ENCODE assay signal across 21 cellular contexts in genomic region chr1:227900571-227901051, GRCh38. TPM values are rescaled to one million over a fixed set of nuclear protein-coding genes. Genes with fewer than 3 reads are reported as not detected.
DNase-seq lines count a peak whose midpoint lies in the region; ATAC-seq, FAIRE-seq and TF ChIP-seq lines count a peak whose summit lies in the region.
"Had no signal": no experiment of that assay in that cellular context is flagged by ENCODE, and none has a peak within 500 bp of the region (broad histone marks: within the 10 kb centered on the region; RNA-seq: fewer than 3 reads in every experiment).

No MANE protein-coding gene starts in this region.

- no peaks in the 10 kb centered on the region for H3K9me3 ChIP-seq in HepG2 (ENCODE audit: low read length)
- H3K9me3 ChIP-seq: A549, BLaER1, upper lobe of right lung had no signal

- peak; percentile 0 for DNase-seq in activated CD8-positive, alpha-beta T cell treated with anti-CD3 and anti-CD28 coated beads for 36 hours
- DNase-seq in activated CD8-positive, alpha-beta T cell treated with anti-CD3 and anti-CD28 coated beads, Interleukin-2, amount 10 ng/mL, durations not matched to agents 7 days and 5 days, result no peak
- DNase-seq in WTC11 (ENCODE audit: low spot score) (peak; percentile 5), HepG2 (ENCODE audit: low spot score) (no peak), sciatic nerve (ENCODE audit: low spot score) (peak; percentile 36), GM13976 (ENCODE audit: low spot score) (no peak), hepatic stellate cell (ENCODE audit: low spot score) (no peak), DMS53 (lab: John Stamatoyannopoulos, UW) (no peak)
- DNase-seq: activated CD4-positive, alpha-beta T cell treated with anti-CD3 and anti-CD28 coated beads, Interleukin-2, amount 50 U/mL, for 1 hour; activated naive CD8-positive, alpha-beta T cell treated with anti-CD3 and anti-CD28 coated beads for 36 hours; foreskin keratinocyte; NCI-H1092; NCI-H2081; NCI-H446 treated with DMSO at 0.1 percent for 48 hours; stimulated activated CD4-positive, alpha-beta T cell treated with anti-CD3 and anti-CD28 coated beads, Interleukin-1b, Interleukin-23, amount 100 ng/mL, for 48 hours had no signal

- TF ChIP-seq POLR2A in HepG2 (IDR thresholded peaks at IDR 0.05; ENCODE audit: insufficient read depth in 1 of 2, low read depth in 2 of 2, low read length in 2 of 2), result no peak

- H3K27ac ChIP-seq in HepG2 (ENCODE audit: extremely low read length, insufficient read depth, low read length), result no peak overlapping the region
- H3K27ac ChIP-seq: A549, BLaER1, foreskin keratinocyte, upper lobe of right lung had no signal

- TF ChIP-seq EP300 in HepG2 (IDR thresholded peaks at IDR 0.05; ENCODE audit: low read depth in 2 of 2, low read length in 2 of 2), result no peak
- TF ChIP-seq EP300 in HepG2 (CRISPR knock-in tag; IDR thresholded peaks at IDR 0.05; ENCODE audit: borderline replicate concordance), result no peak

- BruUV-seq in HepG2 (replicated peaks; lab: Mats Ljungman, UMichigan), result no TSS peak

- no peak overlapping the region for H3K4me3 Mint-ChIP-seq in activated CD8-positive, alpha-beta T cell treated with anti-CD3 and anti-CD28 coated beads for 36 hours
- H3K4me3 Mint-ChIP-seq in activated CD8-positive, alpha-beta T cell treated with anti-CD3 and anti-CD28 coated beads, Interleukin-2, amount 10 ng/mL, durations not matched to agents 7 days and 5 days, result no peak overlapping the region
- no peak overlapping the region for H3K4me3 Mint-ChIP-seq in WTC11
- H3K4me3 Mint-ChIP-seq: activated naive CD8-positive, alpha-beta T cell treated with anti-CD3 and anti-CD28 coated beads for 36 hours; brain; stimulated activated naive CD8-positive, alpha-beta T cell treated with anti-CD3 and anti-CD28 coated beads, Interleukin-15, Interleukin-2, amounts not matched to agents 100 ng/mL and 50 ng/mL, for 24 hours had no signal

- POLR2A ChIA-PET in activated CD8-positive, alpha-beta T cell treated with anti-CD3 and anti-CD28 coated beads for 36 hours (lab: Charles Lee), result no interaction called here
- POLR2A ChIA-PET in activated CD8-positive, alpha-beta T cell treated with anti-CD3 and anti-CD28 coated beads, Interleukin-2, amount 10 ng/mL, durations not matched to agents 7 days and 5 days (lab: Charles Lee), result no interaction called here
- POLR2A ChIA-PET in WTC11 (lab: Charles Lee) (no interaction called here), HepG2 (lab: Yijun Ruan, JAX) (no interaction called here)

- intact Hi-C loops in activated CD8-positive, alpha-beta T cell treated with anti-CD3 and anti-CD28 coated beads for 36 hours (cut with micrococcal nuclease), result no loop called here
- intact Hi-C loops in HepG2 (cut with micrococcal nuclease; ENCODE audit: unreplicated experiment) (no loop called here), sciatic nerve (cut with DNase I) (no loop called here)

- CTCF ChIA-PET in activated CD8-positive, alpha-beta T cell treated with anti-CD3 and anti-CD28 coated beads for 36 hours (lab: Charles Lee), result no interaction called here
- CTCF ChIA-PET in activated CD8-positive, alpha-beta T cell treated with anti-CD3 and anti-CD28 coated beads, Interleukin-2, amount 10 ng/mL, durations not matched to agents 7 days and 5 days (lab: Charles Lee), result no interaction called here
- CTCF ChIA-PET in WTC11 (lab: Charles Lee) (no interaction called here), HepG2 (lab: Yijun Ruan, JAX; ENCODE audit: low intra/inter-chr PET ratio, low total read pairs) (no interaction called here)

- no peaks in the 10 kb centered on the region for H3K36me3 Mint-ChIP-seq in activated CD8-positive, alpha-beta T cell treated with anti-CD3 and anti-CD28 coated beads for 36 hours (ENCODE audit: low read depth)
- no peaks in the 10 kb centered on the region for H3K36me3 Mint-ChIP-seq in activated CD8-positive, alpha-beta T cell treated with anti-CD3 and anti-CD28 coated beads, Interleukin-2, amount 10 ng/mL, durations not matched to agents 7 days and 5 days (ENCODE audit: low read depth)
- H3K36me3 Mint-ChIP-seq in WTC11, result no peaks in the 10 kb centered on the region
- H3K36me3 Mint-ChIP-seq: activated naive CD8-positive, alpha-beta T cell treated with anti-CD3 and anti-CD28 coated beads for 36 hours; brain had no signal

- no peaks in the 10 kb centered on the region for H3K9me3 Mint-ChIP-seq in activated CD8-positive, alpha-beta T cell treated with anti-CD3 and anti-CD28 coated beads for 36 hours
- H3K9me3 Mint-ChIP-seq in activated CD8-positive, alpha-beta T cell treated with anti-CD3 and anti-CD28 coated beads, Interleukin-2, amount 10 ng/mL, durations not matched to agents 7 days and 5 days (ENCODE audit: insufficient read depth), result no peaks in the 10 kb centered on the region
- no peaks in the 10 kb centered on the region for H3K9me3 Mint-ChIP-seq in WTC11
- H3K9me3 Mint-ChIP-seq: activated naive CD8-positive, alpha-beta T cell treated with anti-CD3 and anti-CD28 coated beads for 36 hours; stimulated activated naive CD8-positive, alpha-beta T cell treated with anti-CD3 and anti-CD28 coated beads, Interleukin-15, Interleukin-2, amounts not matched to agents 100 ng/mL and 50 ng/mL, for 24 hours had no signal

- TF ChIP-seq CTCF in activated CD8-positive, alpha-beta T cell treated with anti-CD3 and anti-CD28 coated beads for 36 hours (IDR thresholded peaks at IDR 0.05), result no peak
- no peak for TF ChIP-seq CTCF in WTC11 (IDR thresholded peaks at IDR 0.05)
- TF ChIP-seq CTCF in HepG2 (CRISPR knock-in tag; IDR thresholded peaks at IDR 0.05), result no peak
- TF ChIP-seq CTCF in GM13976 (IDR thresholded peaks at IDR 0.05; ENCODE audit: borderline replicate concordance, control extremely low read depth, extremely low read depth, insufficient read depth, missing control alignments), result no peak

- no peaks in the 10 kb centered on the region for H3K36me3 ChIP-seq in HepG2 (replicated peaks in 1 of 2; ENCODE audit: control insufficient read depth in 1 of 2, insufficient read depth in 2 of 2, low read length in 2 of 2)
- H3K36me3 ChIP-seq: BLaER1, upper lobe of right lung had no signal

- peaks cover 13% of the 10 kb centered on the region for H3K4me1 ChIP-seq in HepG2 (ENCODE audit: insufficient read depth, low read length)
- H3K4me1 ChIP-seq: A549, foreskin keratinocyte, upper lobe of right lung had no signal

- no peaks in the 10 kb centered on the region for H3K79me2 ChIP-seq in HepG2 (ENCODE audit: insufficient read depth, low read length)

- H3K4me1 Mint-ChIP-seq in activated CD8-positive, alpha-beta T cell treated with anti-CD3 and anti-CD28 coated beads for 36 hours (ENCODE audit: low read depth), result peaks cover 11% of the 10 kb centered on the region
- H3K4me1 Mint-ChIP-seq in activated CD8-positive, alpha-beta T cell treated with anti-CD3 and anti-CD28 coated beads, Interleukin-2, amount 10 ng/mL, durations not matched to agents 7 days and 5 days (ENCODE audit: low read depth), result peaks cover 5% of the 10 kb centered on the region
- H3K4me1 Mint-ChIP-seq in WTC11, result peaks cover 3% of the 10 kb centered on the region; the same call in 1 of the 2 replicates

- H3K27ac Mint-ChIP-seq in activated CD8-positive, alpha-beta T cell treated with anti-CD3 and anti-CD28 coated beads for 36 hours, result no peak overlapping the region
- H3K27ac Mint-ChIP-seq in activated CD8-positive, alpha-beta T cell treated with anti-CD3 and anti-CD28 coated beads, Interleukin-2, amount 10 ng/mL, durations not matched to agents 7 days and 5 days, result no peak overlapping the region
- H3K27ac Mint-ChIP-seq in WTC11, result peak overlapping the region; percentile 50; the same call in 1 of the 2 replicates
- H3K27ac Mint-ChIP-seq: activated naive CD8-positive, alpha-beta T cell treated with anti-CD3 and anti-CD28 coated beads for 36 hours; stimulated activated naive CD8-positive, alpha-beta T cell treated with anti-CD3 and anti-CD28 coated beads, Interleukin-15, Interleukin-2, amounts not matched to agents 100 ng/mL and 50 ng/mL, for 24 hours had no signal

- no peak for FAIRE-seq in HepG2 (lab: Jason Lieb, UNC)
- FAIRE-seq: A549, D721Med had no signal

- H3K9ac ChIP-seq in HepG2 (ENCODE audit: insufficient read depth, low read depth, low read length), result no peak overlapping the region
- H3K9ac ChIP-seq: BLaER1 had no signal

- no peak overlapping the region for H3K4me3 ChIP-seq in HepG2 (replicated peaks in 1 of 3; ENCODE audit: insufficient read depth in 1 of 3, low read depth in 2 of 3, low read length in 3 of 3)
- H3K4me3 ChIP-seq: A549, BLaER1, upper lobe of right lung had no signal

- H3K4me2 ChIP-seq in HepG2 (ENCODE audit: low read depth, low read length), result no peak overlapping the region
- H3K4me2 ChIP-seq: A549, BLaER1 had no signal

- in situ Hi-C loops in HepG2 (cut with HindIII; ENCODE audit: extremely low pct_ligation_motif_present, low pct_unique_long_range_greater_than_20kb), result loop anchor here (5.0 kb wide), 1 partner anchor 47 kb away; the partner anchor contains the start of gene WNT9A
- in situ Hi-C loops in GM13976 (cut with MboI; ENCODE audit: low sequenced_read_pairs, unreplicated experiment), result no loop called here

- ATAC-seq in activated CD8-positive, alpha-beta T cell treated with anti-CD3 and anti-CD28 coated beads for 36 hours, result no peak
- ATAC-seq in activated CD8-positive, alpha-beta T cell treated with anti-CD3 and anti-CD28 coated beads, Interleukin-2, amount 10 ng/mL, durations not matched to agents 7 days and 5 days, result no peak
- ATAC-seq in WTC11, result no peak
- ATAC-seq in HepG2, result no peak
- ATAC-seq in sciatic nerve, result no peak
- ATAC-seq: A549, foreskin keratinocyte, upper lobe of right lung had no signal

- peaks cover 0 to 4% of the 10 kb centered on the region in 2 experiments; a peak in 1 of 5 replicates for H3K27me3 ChIP-seq in HepG2 (ENCODE audit: control insufficient read depth in 1 of 2, insufficient read depth in 2 of 2, low read length in 2 of 2)
- H3K27me3 ChIP-seq: BLaER1, foreskin keratinocyte, upper lobe of right lung had no signal

- no peak for TF ChIP-seq RAD21 in HepG2 (CRISPR knock-in tag; IDR thresholded peaks at IDR 0.05)

- no peak overlapping the region for H2AFZ ChIP-seq in HepG2 (ENCODE audit: low read length)

- H3K27me3 Mint-ChIP-seq in activated CD8-positive, alpha-beta T cell treated with anti-CD3 and anti-CD28 coated beads for 36 hours, result no peaks in the 10 kb centered on the region
- H3K27me3 Mint-ChIP-seq in activated CD8-positive, alpha-beta T cell treated with anti-CD3 and anti-CD28 coated beads, Interleukin-2, amount 10 ng/mL, durations not matched to agents 7 days and 5 days (ENCODE audit: low read depth), result no peaks in the 10 kb centered on the region
- no peaks in the 10 kb centered on the region for H3K27me3 Mint-ChIP-seq in WTC11 (ENCODE audit: low read depth)
- H3K27me3 Mint-ChIP-seq: activated naive CD8-positive, alpha-beta T cell treated with anti-CD3 and anti-CD28 coated beads for 36 hours; stimulated activated naive CD8-positive, alpha-beta T cell treated with anti-CD3 and anti-CD28 coated beads, Interleukin-15, Interleukin-2, amounts not matched to agents 100 ng/mL and 50 ng/mL, for 24 hours had no signal

- 29% methylated on average over 13 of the region's 13 CpGs for WGBS in HepG2 (ENCODE audit: low lambda C conversion rate)

- H4K20me1 ChIP-seq in HepG2 (ENCODE audit: insufficient read depth, low read length), result no peaks in the 10 kb centered on the region
- H4K20me1 ChIP-seq: BLaER1 had no signal

RNA-seq across cellular contexts. Expression of gene WNT9A, which starts 47.1 kb away (rescaled TPM):
- total RNA-seq in activated CD8-positive, alpha-beta T cell treated with anti-CD3 and anti-CD28 coated beads for 36 hours, result not detected
- total RNA-seq in activated CD8-positive, alpha-beta T cell treated with anti-CD3 and anti-CD28 coated beads, Interleukin-2, amount 10 ng/mL, durations not matched to agents 7 days and 5 days, result not detected
- total RNA-seq in WTC11 (2021), result 1.1 to 1.5 TPM (median 1.3 TPM) in 3 replicates
- total RNA-seq in HepG2 (2016; rRNA removed; fragmentation: Illumina TruSeq; extraction: Trizol), result 0.04 TPM in 2 replicates
- total RNA-seq in HepG2 (2016; cell fraction: cytosol; rRNA removed; fragmentation: Illumina TruSeq; extraction: Trizol; ENCODE audit: low read depth), result not detected in 2 replicates
- total RNA-seq in HepG2 (2016; cell fraction: insoluble cytoplasmic fraction; rRNA removed; fragmentation: Illumina TruSeq; extraction: Trizol), result 0.04 TPM in 1 of 2 replicates, not detected in the other
- not detected in 2 replicates for total RNA-seq in HepG2 (2016; cell fraction: membrane; rRNA removed; fragmentation: Illumina TruSeq; extraction: Trizol)
- not detected in 2 replicates for total RNA-seq in HepG2 (2016; cell fraction: nucleus; rRNA removed; fragmentation: Illumina TruSeq; extraction: Trizol)
- polyA plus RNA-seq in HepG2 (2011; rRNA removed), result not detected in 2 replicates
- 0.04 TPM in 1 of 2 replicates, not detected in the other for polyA plus RNA-seq in HepG2 (2011; cell fraction: cytosol; rRNA removed)
- 0.06 and 0.07 TPM in 2 replicates for polyA plus RNA-seq in HepG2 (2011; cell fraction: nucleus; rRNA removed)
- polyA plus RNA-seq in HepG2 (2012), result 0.04 TPM in 1 of 2 replicates, not detected in the other
- polyA plus RNA-seq in HepG2 (2016; cell fraction: cytosol; fragmentation: Illumina TruSeq; extraction: Trizol; ENCODE audit: low read depth), result not detected in 2 replicates
- polyA plus RNA-seq in HepG2 (2016; cell fraction: insoluble cytoplasmic fraction; fragmentation: Illumina TruSeq; extraction: Trizol; ENCODE audit: low read depth), result not detected in 2 replicates
- not detected in 2 replicates for polyA plus RNA-seq in HepG2 (2016; cell fraction: membrane; fragmentation: Illumina TruSeq; extraction: Trizol; ENCODE audit: low read depth)
- polyA plus RNA-seq in HepG2 (2016; cell fraction: nucleus; fragmentation: Illumina TruSeq; extraction: Trizol; ENCODE audit: insufficient read depth, low read depth), result not detected in 2 replicates
- 0.04 and 2.6 TPM in 2 replicates for polyA minus RNA-seq in HepG2 (2011; rRNA and poly(A)+ RNA removed; ENCODE audit: low replicate concordance)
- not detected in 2 replicates for polyA minus RNA-seq in HepG2 (2011; cell fraction: cytosol; rRNA and poly(A)+ RNA removed)
- not detected in 2 replicates for polyA minus RNA-seq in HepG2 (2011; cell fraction: nucleus; rRNA and poly(A)+ RNA removed)
- total RNA-seq in sciatic nerve, result 11.4 TPM
- total RNA-seq: activated naive CD8-positive, alpha-beta T cell treated with anti-CD3 and anti-CD28 coated beads for 36 hours had no signal

Comparison
In these comparisons a context has a peak if more than half of its experiments do, and no peak if none do; other contexts are left out.
1. DNase-seq: peak in activated CD8-positive, alpha-beta T cell treated with anti-CD3 and anti-CD28 coated beads for 36 hours (single experiment), WTC11 (single experiment) and sciatic nerve (single experiment); none in activated CD8-positive, alpha-beta T cell treated with anti-CD3 and anti-CD28 coated beads, Interleukin-2, amount 10 ng/mL, durations not matched to agents 7 days and 5 days (single experiment), HepG2 (single experiment), GM13976 (single experiment), hepatic stellate cell (single experiment) and DMS53 (single experiment).